Comparison of ENCODE assay signal across 13 cellular contexts in the genomic region with DNA sequence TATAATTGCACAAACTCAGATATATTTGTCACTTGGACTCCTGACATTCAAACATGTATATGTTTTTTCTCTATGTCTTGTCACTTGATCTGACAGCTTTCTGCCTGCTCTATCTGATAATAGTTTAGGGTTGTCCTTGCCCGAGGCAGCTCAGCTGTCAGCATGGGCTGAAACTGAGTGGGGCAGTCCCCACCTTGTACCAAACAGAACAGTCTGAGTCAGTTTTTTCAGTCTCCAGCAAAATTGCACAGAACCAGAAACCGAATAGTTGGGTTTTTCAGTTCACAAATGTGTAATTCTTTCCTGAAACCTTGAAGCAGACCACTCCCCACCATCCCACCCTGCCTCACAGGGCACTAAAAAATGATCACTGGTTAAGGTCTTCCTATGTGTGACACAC. TPM values are rescaled to one million over a fixed set of nuclear protein-coding genes. Genes with fewer than 3 reads are reported as not detected.
DNase-seq lines count a peak whose midpoint lies in the region; ATAC-seq lines count a peak whose summit lies in the region.
"Had no signal": no experiment of that assay in that cellular context is flagged by ENCODE, and none has a peak within 500 bp of the region (broad histone marks: within the 10 kb centered on the region; RNA-seq: fewer than 3 reads in every experiment).

No MANE protein-coding gene starts in this region.

- DNase-seq in activated CD4-positive, alpha-beta T cell treated with anti-CD3 and anti-CD28 coated beads for 36 hours, result peak; percentile 79
- DNase-seq in activated CD4-positive, alpha-beta T cell treated with anti-CD3 and anti-CD28 coated beads, Interleukin-2, amount 10 ng/mL, durations not matched to agents 24 days and 14 days, result no peak
- DNase-seq in stimulated activated CD4-positive, alpha-beta T cell treated with anti-CD3 and anti-CD28 coated beads, Interleukin-4, amount 100 ng/mL, for 24 hours, result peak; percentile 68
- DNase-seq in KG1 (lab: John Stamatoyannopoulos, UW) (no peak), NCI-H526 (lab: John Stamatoyannopoulos, UW) (no peak), OCI-M1 (lab: John Stamatoyannopoulos, UW) (no peak)
- DNase-seq: ACHN, body of pancreas, hippocampal formation, NCI-H1694, T-helper 17 cell had no signal

- no peaks in the 10 kb centered on the region for H3K9me3 Mint-ChIP-seq in activated CD4-positive, alpha-beta T cell treated with anti-CD3 and anti-CD28 coated beads for 36 hours (ENCODE audit: low read depth)
- no peaks in the 10 kb centered on the region for H3K9me3 Mint-ChIP-seq in activated CD4-positive, alpha-beta T cell treated with anti-CD3 and anti-CD28 coated beads, Interleukin-2, amount 10 ng/mL, durations not matched to agents 24 days and 14 days

- CTCF ChIA-PET in activated CD4-positive, alpha-beta T cell treated with anti-CD3 and anti-CD28 coated beads for 36 hours (lab: Charles Lee), result interaction anchor here (1.4 kb wide), 1 partner anchor 123 kb away, joined by 3 read pairs; no protein-coding TSS in a partner anchor

- H3K4me3 Mint-ChIP-seq in activated CD4-positive, alpha-beta T cell treated with anti-CD3 and anti-CD28 coated beads for 36 hours, result no peak overlapping the region
- no peak overlapping the region for H3K4me3 Mint-ChIP-seq in activated CD4-positive, alpha-beta T cell treated with anti-CD3 and anti-CD28 coated beads, Interleukin-2, amount 10 ng/mL, durations not matched to agents 24 days and 14 days
- H3K4me3 Mint-ChIP-seq: T-helper 17 cell had no signal

- intact Hi-C loops in activated CD4-positive, alpha-beta T cell treated with anti-CD3 and anti-CD28 coated beads for 36 hours (cut with DNase I, micrococcal nuclease), result loop anchor here (1.0 to 2.0 kb wide), 5 partner anchors 15 to 273 kb away; no protein-coding TSS in a partner anchor
- intact Hi-C loops in activated CD4-positive, alpha-beta T cell treated with anti-CD3 and anti-CD28 coated beads, Interleukin-2, amount 10 ng/mL, durations not matched to agents 24 days and 14 days (cut with micrococcal nuclease), result loop anchor here (2.0 kb wide), 1 partner anchor 21 kb away; no protein-coding TSS in a partner anchor

- ATAC-seq in activated CD4-positive, alpha-beta T cell treated with anti-CD3 and anti-CD28 coated beads for 36 hours, result peak; percentile 99
- peak; percentile 97 for ATAC-seq in GM21717 (IDR thresholded peaks at IDR 0.05; ENCODE audit: unreplicated experiment)
- ATAC-seq in HG03457 (IDR thresholded peaks at IDR 0.05; ENCODE audit: unreplicated experiment), result peak; percentile 98
- ATAC-seq: body of pancreas, T-helper 17 cell had no signal

- H3K4me1 Mint-ChIP-seq in activated CD4-positive, alpha-beta T cell treated with anti-CD3 and anti-CD28 coated beads for 36 hours, result peaks cover 28% of the 10 kb centered on the region
- H3K4me1 Mint-ChIP-seq in activated CD4-positive, alpha-beta T cell treated with anti-CD3 and anti-CD28 coated beads, Interleukin-2, amount 10 ng/mL, durations not matched to agents 24 days and 14 days, result peaks cover 5% of the 10 kb centered on the region

- POLR2A ChIA-PET in activated CD4-positive, alpha-beta T cell treated with anti-CD3 and anti-CD28 coated beads for 36 hours (lab: Charles Lee), result no interaction called here

- no peak overlapping the region for H3K27ac Mint-ChIP-seq in activated CD4-positive, alpha-beta T cell treated with anti-CD3 and anti-CD28 coated beads for 36 hours
- H3K27ac Mint-ChIP-seq in activated CD4-positive, alpha-beta T cell treated with anti-CD3 and anti-CD28 coated beads, Interleukin-2, amount 10 ng/mL, durations not matched to agents 24 days and 14 days, result no peak overlapping the region
- H3K27ac Mint-ChIP-seq: T-helper 17 cell had no signal

- H3K36me3 Mint-ChIP-seq in activated CD4-positive, alpha-beta T cell treated with anti-CD3 and anti-CD28 coated beads for 36 hours (ENCODE audit: low read depth), result no peaks in the 10 kb centered on the region
- H3K36me3 Mint-ChIP-seq in activated CD4-positive, alpha-beta T cell treated with anti-CD3 and anti-CD28 coated beads, Interleukin-2, amount 10 ng/mL, durations not matched to agents 24 days and 14 days (ENCODE audit: low read depth), result no peaks in the 10 kb centered on the region

- H3K27me3 Mint-ChIP-seq in activated CD4-positive, alpha-beta T cell treated with anti-CD3 and anti-CD28 coated beads for 36 hours, result peaks cover 75% of the 10 kb centered on the region
- peaks cover 71% of the 10 kb centered on the region for H3K27me3 Mint-ChIP-seq in activated CD4-positive, alpha-beta T cell treated with anti-CD3 and anti-CD28 coated beads, Interleukin-2, amount 10 ng/mL, durations not matched to agents 24 days and 14 days

RNA-seq across cellular contexts. Expression of gene HAND1, which starts 9.5 kb away (rescaled TPM):
- total RNA-seq in activated CD4-positive, alpha-beta T cell treated with anti-CD3 and anti-CD28 coated beads for 36 hours, result not detected
- not detected in 2 replicates for total RNA-seq in activated CD4-positive, alpha-beta T cell treated with anti-CD3 and anti-CD28 coated beads, Interleukin-2, amount 10 ng/mL, durations not matched to agents 24 days and 14 days
- total RNA-seq: body of pancreas, T-helper 17 cell had no signal

RNA-seq across cellular contexts. Expression of gene SAP30L, which starts 41.7 kb away (rescaled TPM):
- total RNA-seq in activated CD4-positive, alpha-beta T cell treated with anti-CD3 and anti-CD28 coated beads for 36 hours, result 10 to 100 TPM; 22.1 to 24.5 TPM
- total RNA-seq in activated CD4-positive, alpha-beta T cell treated with anti-CD3 and anti-CD28 coated beads, Interleukin-2, amount 10 ng/mL, durations not matched to agents 24 days and 14 days, result 31.4 and 37.7 TPM in 2 replicates

Comparison
In these comparisons a context has a peak if more than half of its experiments do, and no peak if none do; other contexts are left out.
1. DNase-seq: peak in activated CD4-positive, alpha-beta T cell treated with anti-CD3 and anti-CD28 coated beads for 36 hours (single experiment) and stimulated activated CD4-positive, alpha-beta T cell treated with anti-CD3 and anti-CD28 coated beads, Interleukin-4, amount 100 ng/mL, for 24 hours (single experiment); none in activated CD4-positive, alpha-beta T cell treated with anti-CD3 and anti-CD28 coated beads, Interleukin-2, amount 10 ng/mL, durations not matched to agents 24 days and 14 days (single experiment), KG1 (single experiment), NCI-H526 (0 of 2) and OCI-M1 (single experiment).
2. Peak in every context shown above with its lines, with median percentiles within 50 percentile points of each other: ATAC-seq.